ENCODE assay signal across 25 cellular contexts in the genomic region with DNA sequence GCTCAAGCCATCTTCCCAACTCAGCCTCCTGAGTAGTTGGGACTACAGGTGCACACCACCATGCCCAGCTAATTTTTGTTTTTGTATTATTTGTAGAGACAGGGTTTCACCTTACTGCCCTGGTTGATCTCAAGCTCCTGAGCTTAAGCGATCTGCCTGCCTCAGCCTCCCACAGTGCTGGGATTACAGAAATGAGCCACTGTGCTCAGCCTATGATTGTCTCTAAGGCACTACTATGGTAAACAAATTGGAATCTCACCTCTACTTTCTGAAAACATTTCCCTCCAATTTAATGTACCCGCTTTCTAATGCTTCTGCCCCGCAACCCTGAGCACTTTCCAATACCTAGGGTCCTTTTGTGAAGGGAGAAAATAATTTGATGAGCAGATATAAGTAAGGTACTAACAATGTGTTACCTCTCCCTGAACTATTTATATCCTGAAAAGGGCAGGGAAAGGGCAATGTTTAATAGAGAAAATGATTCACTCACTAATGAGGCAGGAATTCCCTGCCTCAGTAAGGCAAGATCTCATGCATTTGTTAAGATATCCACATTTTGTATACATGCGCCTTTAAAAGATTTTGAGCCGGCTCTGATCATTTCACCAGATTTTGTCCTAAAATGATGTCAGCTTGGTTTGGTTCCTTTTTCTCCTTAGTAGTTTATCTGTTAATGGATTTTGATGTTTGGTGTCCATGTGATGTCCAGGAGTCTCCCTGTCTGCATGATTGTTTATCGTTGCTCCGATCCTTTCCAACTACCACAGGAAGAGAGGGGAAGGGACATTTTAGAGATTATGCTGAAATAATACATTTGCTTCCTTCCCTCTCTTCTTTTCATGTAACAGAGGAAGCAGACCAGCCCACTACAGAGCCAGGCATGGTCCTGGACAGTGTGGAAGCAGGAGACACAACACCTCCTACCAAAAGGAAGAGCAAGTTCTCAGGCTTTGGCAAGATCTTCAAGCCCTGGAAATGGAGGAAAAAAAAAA. TPM values are rescaled to one million over a fixed set of nuclear protein-coding genes. Genes with fewer than 3 reads are reported as not detected.
A peak's percentile ranks its signal among the peaks of the same experiment; 100 is the strongest.
DNase-seq lines count a peak whose midpoint lies in the region; ATAC-seq, FAIRE-seq and TF ChIP-seq lines count a peak whose summit lies in the region.
"Had no signal": no experiment of that assay in that cellular context is flagged by ENCODE, and none has a peak within 500 bp of the region (broad histone marks: within the 10 kb centered on the region; RNA-seq: fewer than 3 reads in every experiment).

No MANE protein-coding gene starts in this region.

- no peak overlapping the region for H3K4me2 ChIP-seq in HepG2 (ENCODE audit: low read depth, low read length)

- TF ChIP-seq POLR2A in right lobe of liver (IDR thresholded peaks at IDR 0.05) (no peak), HepG2 (IDR thresholded peaks at IDR 0.05; ENCODE audit: insufficient read depth in 1 of 2, low read depth in 2 of 2, low read length in 2 of 2) (no peak)

- no peak overlapping the region for H3K4me3 ChIP-seq in right lobe of liver
- no peak overlapping the region for H3K4me3 ChIP-seq in HepG2 (replicated peaks in 1 of 3; ENCODE audit: insufficient read depth in 1 of 3, low read depth in 2 of 3, low read length in 3 of 3)
- no peak overlapping the region for H3K4me3 ChIP-seq in muscle layer of duodenum (ENCODE audit: low read depth in 1 of 2, low read length in 2 of 2)
- H3K4me3 ChIP-seq: gastroesophageal sphincter, sigmoid colon, upper lobe of left lung had no signal

- ATAC-seq in right lobe of liver (peak in 3 of 4 donors; percentile 19 to 45 (median 32)), HepG2 (no peak), esophagus mucosa (peak; percentile 34), GM18909 (IDR thresholded peaks at IDR 0.05; ENCODE audit: poor library complexity, unreplicated experiment) (no peak)
- ATAC-seq: gastroesophageal sphincter; stimulated activated naive CD8-positive, alpha-beta T cell treated with anti-CD3 and anti-CD28 coated beads, Interleukin-15, Interleukin-2, amounts not matched to agents 100 U/mL and 50 U/mL, for 24 hours; T-cell had no signal

- TF ChIP-seq RAD21 in HepG2 (CRISPR knock-in tag; IDR thresholded peaks at IDR 0.05): no peak

- in situ Hi-C loops in HepG2 (cut with HindIII; ENCODE audit: extremely low pct_ligation_motif_present, low pct_unique_long_range_greater_than_20kb): no loop called here

- CTCF ChIA-PET in HepG2 (lab: Yijun Ruan, JAX; ENCODE audit: low intra/inter-chr PET ratio, low total read pairs): no interaction called here

- POLR2A ChIA-PET in HepG2 (lab: Yijun Ruan, JAX): no interaction called here

- H3K4me1 ChIP-seq in right lobe of liver (no peaks in the 10 kb centered on the region), HepG2 (ENCODE audit: insufficient read depth, low read length) (peaks cover 13% of the 10 kb centered on the region; the same call in 1 of the 2 replicates), muscle layer of duodenum (ENCODE audit: control insufficient read depth in 1 of 2, insufficient read depth in 2 of 2, low read length in 2 of 2) (peaks cover 0 to 9% of the 10 kb centered on the region in 2 donors)

- H3K9me3 ChIP-seq in right lobe of liver (no peaks in the 10 kb centered on the region), HepG2 (ENCODE audit: low read length) (no peaks in the 10 kb centered on the region), muscle layer of duodenum (ENCODE audit: control insufficient read depth in 1 of 2, low read length in 2 of 2) (no peaks in the 10 kb centered on the region)
- H3K9me3 ChIP-seq: gastroesophageal sphincter, sigmoid colon, upper lobe of left lung had no signal

- H4K20me1 ChIP-seq in HepG2 (ENCODE audit: insufficient read depth, low read length): no peaks in the 10 kb centered on the region

- H3K27me3 ChIP-seq in right lobe of liver (no peaks in the 10 kb centered on the region), HepG2 (ENCODE audit: control insufficient read depth in 1 of 2, insufficient read depth in 2 of 2, low read length in 2 of 2) (no peaks in the 10 kb centered on the region), muscle layer of duodenum (ENCODE audit: low read depth, low read length) (no peaks in the 10 kb centered on the region)
- H3K27me3 ChIP-seq: gastroesophageal sphincter, sigmoid colon, upper lobe of left lung had no signal

- 73% methylated on average over 7 of the region's 7 CpGs for WGBS in right lobe of liver (ENCODE audit: insufficient coverage, low coverage, low lambda C conversion rate, missing lambda C conversion rate)
- WGBS in HepG2 (ENCODE audit: low lambda C conversion rate): 96% methylated on average over 7 of the region's 7 CpGs

- no peak overlapping the region for H3K9ac ChIP-seq in HepG2 (ENCODE audit: insufficient read depth, low read depth, low read length)

- no peak for TF ChIP-seq EP300 in HepG2 (IDR thresholded peaks at IDR 0.05; ENCODE audit: low read depth in 2 of 2, low read length in 2 of 2)
- TF ChIP-seq EP300 in HepG2 (CRISPR knock-in tag; IDR thresholded peaks at IDR 0.05; ENCODE audit: borderline replicate concordance): no peak

- no peak for TF ChIP-seq CTCF in right lobe of liver (IDR thresholded peaks at IDR 0.05)
- TF ChIP-seq CTCF in HepG2 (CRISPR knock-in tag; IDR thresholded peaks at IDR 0.05): no peak

- no TSS peak for BruUV-seq in HepG2 (replicated peaks; lab: Mats Ljungman, UMichigan)

- H3K36me3 ChIP-seq in right lobe of liver (peaks cover 0 to 6% (median 0%) of the 10 kb centered on the region in 4 donors), HepG2 (replicated peaks in 1 of 2; ENCODE audit: control insufficient read depth in 1 of 2, insufficient read depth in 2 of 2, low read length in 2 of 2) (peaks cover 5 to 51% of the 10 kb centered on the region in 2 experiments; a peak in 4 of 5 replicates), muscle layer of duodenum (ENCODE audit: control insufficient read depth in 1 of 2, insufficient read depth in 2 of 2, low read length in 2 of 2) (peaks cover 4 to 16% of the 10 kb centered on the region in 2 donors)

- intact Hi-C loops in right lobe of liver (cut with DNase I): no loop called here
- intact Hi-C loops in HepG2 (cut with micrococcal nuclease; ENCODE audit: unreplicated experiment): no loop called here

- FAIRE-seq in HepG2 (lab: Jason Lieb, UNC): no peak
- FAIRE-seq: colon had no signal

- peaks cover 2% of the 10 kb centered on the region for H3K79me2 ChIP-seq in HepG2 (ENCODE audit: insufficient read depth, low read length)

- no peak overlapping the region for H2AFZ ChIP-seq in HepG2 (ENCODE audit: low read length)

- DNase-seq in right lobe of liver (no peak), HepG2 (ENCODE audit: low spot score) (no peak), HUDEP-2 (lab: John Stamatoyannopoulos, UW; ENCODE audit: unreplicated experiment in 76 of 76) (no peak), NCI-H1105 treated with DMSO at 0.1 percent for 48 hours (lab: John Stamatoyannopoulos, UW) (no peak), DMS53 treated with DMSO at 0.1 percent for 48 hours (lab: John Stamatoyannopoulos, UW; ENCODE audit: unreplicated experiment) (no peak)
- DNase-seq: activated CD4-positive, alpha-beta T cell treated with anti-CD3 and anti-CD28 coated beads, Interleukin-2, amount 50 U/mL, for 48 hours; activated naive CD4-positive, alpha-beta T cell; activated T-cell treated with anti-CD3 and anti-CD28 coated beads for 4 hours; aorta; GF-D8; HCEC 1CT; NCI-H1436 treated with DMSO at 0.1 percent for 48 hours; NCI-H69; nucleus accumbens; SHP77; sigmoid colon; stimulated activated CD4-positive, alpha-beta T cell treated with anti-CD3 and anti-CD28 coated beads, Interleukin-1b, Interleukin-23, amount 100 ng/mL, for 48 hours; stimulated activated naive CD8-positive, alpha-beta T cell treated with anti-CD3 and anti-CD28 coated beads, Interleukin-15, Interleukin-2, amounts not matched to agents 100 U/mL and 50 U/mL, for 24 hours; T-cell; upper lobe of left lung had no signal

- H3K27ac ChIP-seq in right lobe of liver (no peak overlapping the region), HepG2 (ENCODE audit: extremely low read length, insufficient read depth, low read length) (no peak overlapping the region), muscle layer of duodenum (ENCODE audit: low read length) (peak overlapping the region; percentile 12)
- H3K27ac ChIP-seq: gastroesophageal sphincter had no signal

RNA-seq across cellular contexts. Expression of a gene that starts 47.3 kb away (rescaled TPM):
- total RNA-seq in right lobe of liver (10 to 100 TPM in 5 of 6 experiments, 1 to 10 TPM in 1; 9.5 to 29.6 (median 18.0) TPM), HepG2 (2016; rRNA removed; fragmentation: Illumina TruSeq; extraction: Trizol) (80.8 and 102 TPM in 2 replicates), esophagus mucosa (33.3 TPM)
- 11.4 and 15.2 TPM in 2 replicates for total RNA-seq in HepG2 (2016; cell fraction: cytosol; rRNA removed; fragmentation: Illumina TruSeq; extraction: Trizol; ENCODE audit: low read depth)
- 83.9 and 95.1 TPM in 2 replicates for total RNA-seq in HepG2 (2016; cell fraction: insoluble cytoplasmic fraction; rRNA removed; fragmentation: Illumina TruSeq; extraction: Trizol)
- 44.7 and 50.2 TPM in 2 replicates for total RNA-seq in HepG2 (2016; cell fraction: membrane; rRNA removed; fragmentation: Illumina TruSeq; extraction: Trizol)
- total RNA-seq in HepG2 (2016; cell fraction: nucleus; rRNA removed; fragmentation: Illumina TruSeq; extraction: Trizol): 44.2 and 50.7 TPM in 2 replicates
- 47.2 and 56.2 TPM in 2 replicates for polyA plus RNA-seq in HepG2 (2011; rRNA removed)
- 48.6 and 53.6 TPM in 2 replicates for polyA plus RNA-seq in HepG2 (2011; cell fraction: cytosol; rRNA removed)
- polyA plus RNA-seq in HepG2 (2011; cell fraction: nucleus; rRNA removed): 34.9 and 42.3 TPM in 2 replicates
- polyA plus RNA-seq in HepG2 (2012): 43.2 and 74.3 TPM in 2 replicates
- polyA plus RNA-seq in HepG2 (2016; cell fraction: cytosol; fragmentation: Illumina TruSeq; extraction: Trizol; ENCODE audit: low read depth): 12.5 and 13.5 TPM in 2 replicates
- 113 and 120 TPM in 2 replicates for polyA plus RNA-seq in HepG2 (2016; cell fraction: insoluble cytoplasmic fraction; fragmentation: Illumina TruSeq; extraction: Trizol; ENCODE audit: low read depth)
- polyA plus RNA-seq in HepG2 (2016; cell fraction: membrane; fragmentation: Illumina TruSeq; extraction: Trizol; ENCODE audit: low read depth): 33.8 and 38.0 TPM in 2 replicates
- polyA plus RNA-seq in HepG2 (2016; cell fraction: nucleus; fragmentation: Illumina TruSeq; extraction: Trizol; ENCODE audit: insufficient read depth, low read depth): 70.2 and 80.1 TPM in 2 replicates
- polyA minus RNA-seq in HepG2 (2011; rRNA and poly(A)+ RNA removed; ENCODE audit: low replicate concordance): 90.3 and 147 TPM in 2 replicates
- polyA minus RNA-seq in HepG2 (2011; cell fraction: cytosol; rRNA and poly(A)+ RNA removed): 29.5 and 33.5 TPM in 2 replicates
- 28.8 and 31.6 TPM in 2 replicates for polyA minus RNA-seq in HepG2 (2011; cell fraction: nucleus; rRNA and poly(A)+ RNA removed)

Comparison
In these comparisons a context has a peak if more than half of its experiments do, and no peak if none do; other contexts are left out.
1. ATAC-seq: peak in right lobe of liver (3 of 4) and esophagus mucosa (single experiment); none in HepG2 (single experiment) and GM18909 (single experiment).